ENCODE assay signal across 8 cellular contexts in genomic region chr16:25434061-25434460, GRCh38.
"Had no signal": no experiment of that assay in that cellular context is flagged by ENCODE, and none has a peak within 500 bp of the region (broad histone marks: within the 10 kb centered on the region; RNA-seq: fewer than 3 reads in every experiment).

No MANE protein-coding gene starts in this region.

- FAIRE-seq: HTR-8/SVneo, K562 had no signal

- H3K4me3 ChIP-seq: GM23338, HAP-1, K562 had no signal

- ATAC-seq: GM23338, HCT116, K562 had no signal

- H3K4me1 ChIP-seq: HAP-1 had no signal

- H2AFZ ChIP-seq: GM23338 had no signal

- DNase-seq: H7, HFFc6, IMR-90 had no signal

- H3K36me3 ChIP-seq: HAP-1 had no signal

- H3K4me2 ChIP-seq: GM23338 had no signal

- H3K9me3 ChIP-seq: HAP-1 had no signal
